Comparison of ENCODE assay signal across 13 cellular contexts in the genomic region with DNA sequence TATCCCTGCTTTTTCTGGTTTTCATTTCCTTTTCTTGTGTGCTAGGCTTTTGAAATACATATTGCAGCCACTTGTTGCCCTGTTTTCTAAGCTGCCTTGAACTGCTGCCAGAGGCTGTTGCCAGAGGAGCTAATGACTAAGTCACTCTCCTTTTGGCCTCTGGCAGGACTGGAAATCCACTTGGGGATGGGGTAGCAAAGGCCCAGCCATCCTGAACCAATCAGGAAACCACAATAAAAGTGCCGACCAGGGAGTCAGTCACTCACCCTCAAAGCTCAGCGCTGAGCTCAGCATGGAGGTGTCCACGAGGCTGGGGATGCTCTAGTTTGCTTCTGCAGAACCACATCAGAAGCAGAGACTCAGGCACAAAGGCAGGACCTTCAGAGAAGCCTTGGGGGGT.
A peak's percentile ranks its signal among the peaks of the same experiment; 100 is the strongest.
DNase-seq lines count a peak whose midpoint lies in the region; ATAC-seq and TF ChIP-seq lines count a peak whose summit lies in the region.
"Had no signal": no experiment of that assay in that cellular context is flagged by ENCODE, and none has a peak within 500 bp of the region (broad histone marks: within the 10 kb centered on the region; RNA-seq: fewer than 3 reads in every experiment).

No MANE protein-coding gene starts in this region.

- no peak for TF ChIP-seq POLR2A in sigmoid colon (IDR thresholded peaks at IDR 0.05)

- in situ Hi-C loops in GM23248 (cut with MboI): no loop called here

- WGBS in GM23248 (ENCODE audit: low coverage in 1 of 2, low lambda C conversion rate in 2 of 2, missing lambda C conversion rate in 2 of 2), 2 experiments: 2 to 6% methylated on average over 3 of the region's 3 CpGs
- WGBS in sigmoid colon, 2 donors: 46 to 52% methylated on average over 3 of the region's 3 CpGs

- peaks cover 2% of the 10 kb centered on the region; the same call in 1 of the 2 replicates for H3K27me3 ChIP-seq in GM23248 (replicated peaks; ENCODE audit: insufficient read depth)
- H3K27me3 ChIP-seq in adipocyte (replicated peaks; ENCODE audit: control insufficient read depth, insufficient read depth, low read length): peaks cover 27% of the 10 kb centered on the region
- H3K27me3 ChIP-seq in sigmoid colon: no peaks in the 10 kb centered on the region

- H3K9me2 ChIP-seq in GM23248 (ENCODE audit: insufficient read depth): no peaks in the 10 kb centered on the region

- no peak for TF ChIP-seq EP300 in sigmoid colon (IDR thresholded peaks at IDR 0.05)

- H4K20me1 ChIP-seq in GM23248 (ENCODE audit: insufficient read depth): no peaks in the 10 kb centered on the region

- H3K27ac ChIP-seq in GM23248 (no peak overlapping the region), sigmoid colon (no peak overlapping the region)

- intact Hi-C loops in Right ventricle myocardium inferior (cut with DNase I): no loop called here
- intact Hi-C loops in sigmoid colon (cut with DNase I): no loop called here

- no peaks in the 10 kb centered on the region for H3K36me3 ChIP-seq in GM23248 (ENCODE audit: low read depth)
- no peaks in the 10 kb centered on the region for H3K36me3 ChIP-seq in adipocyte (ENCODE audit: control insufficient read depth, insufficient read depth, low read length, severe bottlenecking)
- no peaks in the 10 kb centered on the region for H3K36me3 ChIP-seq in sigmoid colon

- no peaks in the 10 kb centered on the region for H3K79me2 ChIP-seq in GM23248 (ENCODE audit: insufficient read depth)

- H3K4me1 ChIP-seq in GM23248 (ENCODE audit: insufficient read depth) (no peaks in the 10 kb centered on the region; the same call in 1 of the 2 replicates), adipocyte (ENCODE audit: control insufficient read depth, insufficient read depth, low read length) (peaks cover 11% of the 10 kb centered on the region), sigmoid colon (peaks cover 0 to 16% (median 2%) of the 10 kb centered on the region in 4 donors)

- DNase-seq in GM23248 (peak; percentile 91), adipocyte (ENCODE audit: low read depth) (peak; percentile 62), Right ventricle myocardium inferior (ENCODE audit: missing footprints) (peak; percentile 89), sigmoid colon (peak; percentile 74), cortex of kidney (lab: John Stamatoyannopoulos, UW) (no peak), amniotic stem cell (lab: John Stamatoyannopoulos, UW) (no peak)
- DNase-seq in activated CD4-positive, alpha-beta T cell treated with anti-CD3 and anti-CD28 coated beads, Interleukin-2, amount 50 U/mL, for 48 hours: no peak
- DNase-seq: activated CD8-positive, alpha-beta memory T cell treated with anti-CD3 and anti-CD28 coated beads for 24 hours; anterior cingulate cortex; glutamatergic neuron; NCI-H748 treated with DMSO at 0.1 percent for 48 hours; stimulated activated CD8-positive, alpha-beta memory T cell treated with anti-CD3 and anti-CD28 coated beads, Interleukin-4, amount 100 ng/mL, for 48 hours had no signal

- ATAC-seq in Right ventricle myocardium inferior (peak; percentile 93), GM18502 (IDR thresholded peaks at IDR 0.05; ENCODE audit: poor library complexity, unreplicated experiment) (no peak)

- H3K4me3 ChIP-seq in GM23248: no peak overlapping the region
- H3K4me3 ChIP-seq in adipocyte (ENCODE audit: low read length): no peak overlapping the region
- H3K4me3 ChIP-seq in sigmoid colon: no peak overlapping the region

- no peak for TF ChIP-seq CTCF in sigmoid colon (IDR thresholded peaks at IDR 0.05)

- H3F3A ChIP-seq in GM23248 (ENCODE audit: insufficient read depth): 0 out of 2 replicates have a peak, but pooled peaks cover 10% of the 10 kb centered on the region

- no peaks in the 10 kb centered on the region for H3K9me3 ChIP-seq in GM23248 (ENCODE audit: low read depth)
- H3K9me3 ChIP-seq in adipocyte (ENCODE audit: control insufficient read depth, low read length): peaks cover 16% of the 10 kb centered on the region
- no peaks in the 10 kb centered on the region for H3K9me3 ChIP-seq in sigmoid colon

- H3K9ac ChIP-seq in GM23248 (no peak overlapping the region), adipocyte (ENCODE audit: low read length) (no peak overlapping the region)

- H2AFZ ChIP-seq in GM23248: no peak overlapping the region

- H3K4me2 ChIP-seq in GM23248 (ENCODE audit: unreplicated experiment): no peak overlapping the region

Comparison
In these comparisons a context has a peak if more than half of its experiments do, and no peak if none do; other contexts are left out.
1. DNase-seq: peak in GM23248 (single experiment), adipocyte (single experiment), Right ventricle myocardium inferior (single experiment) and sigmoid colon (single experiment); none in cortex of kidney (single experiment), activated CD4-positive, alpha-beta T cell treated with anti-CD3 and anti-CD28 coated beads, Interleukin-2, amount 50 U/mL, for 48 hours (0 of 2) and amniotic stem cell (single experiment).